30 cellular contexts compared by ENCODE assay signal in genomic region chr7:19139706-19140327, GRCh38. TPM values are rescaled to one million over a fixed set of nuclear protein-coding genes. Genes with fewer than 3 reads are reported as not detected.
"Had no signal": no experiment of that assay in that cellular context is flagged by ENCODE, and none has a peak within 500 bp of the region (broad histone marks: within the 10 kb centered on the region; RNA-seq: fewer than 3 reads in every experiment).

No MANE protein-coding gene starts in this region.

- H3K27ac ChIP-seq: left ventricle myocardium inferior, pancreas, prostate gland, spleen, suprapubic skin, thoracic aorta, tibial artery, uterus had no signal

- H3K9me3 Mint-ChIP-seq: mesothelial cell of epicardium; natural killer cell treated with Interleukin-12 subunit alpha and Interleukin-12 subunit beta and Interleukin-15 and Interleukin-18, amount 100 ng/mL, for 72 hours; stimulated activated naive CD8-positive, alpha-beta T cell treated with anti-CD3 and anti-CD28 coated beads, Interleukin-15, Interleukin-2, amounts not matched to agents 100 ng/mL and 50 ng/mL, for 24 hours; type B pancreatic cell had no signal

- H3K9me3 ChIP-seq: left ventricle myocardium inferior, pancreas, prostate gland, spleen, suprapubic skin, thoracic aorta, tibial artery, uterus had no signal

- FAIRE-seq: pancreas, small intestine had no signal

- H3K4me1 ChIP-seq: pancreas, prostate gland, uterus had no signal

- H3K36me3 Mint-ChIP-seq: mesothelial cell of epicardium; naive thymus-derived CD4-positive, alpha-beta T cell; natural killer cell treated with Interleukin-12 subunit alpha and Interleukin-12 subunit beta and Interleukin-15 and Interleukin-18, amount 100 ng/mL, for 72 hours; stimulated activated effector memory CD8-positive, alpha-beta T cell treated with anti-CD3 and anti-CD28 coated beads, Interleukin-12 subunit alpha, Interleukin-12 subunit beta, amount 100 ng/mL, for 72 hours; type B pancreatic cell had no signal

- H3K4me3 ChIP-seq: left ventricle myocardium inferior, lung, pancreas, prostate gland, spleen, suprapubic skin, thoracic aorta, tibial artery, uterus had no signal

- H3K36me3 ChIP-seq: left ventricle myocardium inferior, pancreas, prostate gland, spleen, suprapubic skin, thoracic aorta, tibial artery, uterus had no signal

- H3K4me3 Mint-ChIP-seq: mesothelial cell of epicardium; naive thymus-derived CD4-positive, alpha-beta T cell; natural killer cell treated with Interleukin-12 subunit alpha and Interleukin-12 subunit beta and Interleukin-15 and Interleukin-18, amount 100 ng/mL, for 72 hours; stimulated activated effector memory CD8-positive, alpha-beta T cell treated with anti-CD3 and anti-CD28 coated beads, Interleukin-12 subunit alpha, Interleukin-12 subunit beta, amount 100 ng/mL, for 72 hours; stimulated activated naive CD8-positive, alpha-beta T cell treated with anti-CD3 and anti-CD28 coated beads, Interleukin-15, Interleukin-2, amounts not matched to agents 100 ng/mL and 50 ng/mL, for 24 hours; type B pancreatic cell had no signal

- H3K27ac Mint-ChIP-seq: mesothelial cell of epicardium; naive thymus-derived CD4-positive, alpha-beta T cell; natural killer cell treated with Interleukin-12 subunit alpha and Interleukin-12 subunit beta and Interleukin-15 and Interleukin-18, amount 100 ng/mL, for 72 hours; stimulated activated effector memory CD8-positive, alpha-beta T cell treated with anti-CD3 and anti-CD28 coated beads, Interleukin-12 subunit alpha, Interleukin-12 subunit beta, amount 100 ng/mL, for 72 hours; stimulated activated naive CD8-positive, alpha-beta T cell treated with anti-CD3 and anti-CD28 coated beads, Interleukin-15, Interleukin-2, amounts not matched to agents 100 ng/mL and 50 ng/mL, for 24 hours; type B pancreatic cell had no signal

- H3K4me1 Mint-ChIP-seq: naive thymus-derived CD4-positive, alpha-beta T cell; stimulated activated effector memory CD8-positive, alpha-beta T cell treated with anti-CD3 and anti-CD28 coated beads, Interleukin-12 subunit alpha, Interleukin-12 subunit beta, amount 100 ng/mL, for 72 hours had no signal

- DNase-seq: islet precursor cell; left ventricle myocardium inferior; mesendoderm; naive thymus-derived CD4-positive, alpha-beta T cell; pancreas; posterior cingulate gyrus; retina; right cardiac atrium; small intestine; spleen; stimulated activated CD4-positive, alpha-beta T cell treated with anti-CD3 and anti-CD28 coated beads, Interleukin-4, amount 100 ng/mL, for 24 hours; stimulated activated naive CD4-positive, alpha-beta T cell; tibial artery; uterus had no signal

- ATAC-seq: naive thymus-derived CD4-positive, alpha-beta T cell; natural killer cell treated with Interleukin-12 subunit alpha and Interleukin-12 subunit beta and Interleukin-15 and Interleukin-18, amount 100 ng/mL, for 72 hours; pancreas; right cardiac atrium; sciatic nerve; stimulated activated effector memory CD8-positive, alpha-beta T cell treated with anti-CD3 and anti-CD28 coated beads, Interleukin-12 subunit alpha, Interleukin-12 subunit beta, amount 100 ng/mL, for 72 hours had no signal

RNA-seq across cellular contexts. Expression of gene FERD3L, which starts 5.4 kb away (rescaled TPM):
- total RNA-seq: kidney epithelial cell; left ventricle myocardium inferior; lower leg skin; lung; mesothelial cell of epicardium; mononuclear cell; naive thymus-derived CD4-positive, alpha-beta T cell; natural killer cell treated with Interleukin-12 subunit alpha and Interleukin-12 subunit beta and Interleukin-15 and Interleukin-18, amount 100 ng/mL, for 72 hours; omental fat pad; pancreas; prostate gland; right cardiac atrium; sciatic nerve; spleen; subcutaneous adipose tissue; suprapubic skin; thoracic aorta; uterus had no signal
- polyA plus RNA-seq: lung; naive thymus-derived CD4-positive, alpha-beta T cell; neural cell; pancreas; right cardiac atrium; small intestine; spleen had no signal

RNA-seq across cellular contexts. Expression of gene TWIST1, which starts 22.4 kb away (rescaled TPM):
- total RNA-seq: mononuclear cell; natural killer cell treated with Interleukin-12 subunit alpha and Interleukin-12 subunit beta and Interleukin-15 and Interleukin-18, amount 100 ng/mL, for 72 hours; spleen had no signal
- polyA plus RNA-seq: naive thymus-derived CD4-positive, alpha-beta T cell; neural cell had no signal
